In the genomic region with DNA sequence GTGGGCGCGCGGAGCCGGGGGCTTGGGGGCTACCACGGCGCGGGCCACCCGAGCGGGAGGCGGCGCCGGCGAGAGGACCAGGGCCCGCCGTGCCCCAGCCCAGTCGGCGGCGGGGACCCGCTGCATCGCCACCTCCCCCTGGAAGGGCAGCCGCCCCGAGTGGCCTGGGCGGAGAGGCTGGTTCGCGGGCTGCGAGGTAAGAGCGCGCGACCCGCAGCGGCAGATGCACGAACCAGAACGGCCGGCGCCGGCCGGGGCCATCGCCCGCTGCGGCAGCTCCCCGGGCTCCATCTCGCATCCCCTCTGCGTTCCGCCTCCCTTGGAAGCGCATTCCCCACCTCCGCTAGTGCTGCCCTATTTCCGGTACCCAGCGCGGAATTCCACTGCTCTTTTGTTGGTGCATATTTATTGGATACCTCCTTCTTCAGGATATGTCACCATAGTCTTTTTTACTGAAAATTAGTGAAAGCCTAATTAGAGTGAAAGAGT, we compare ENCODE assay signal across 8 cellular contexts. TPM values are rescaled to one million over a fixed set of nuclear protein-coding genes. Genes with fewer than 3 reads are reported as not detected.
A peak's percentile ranks its signal among the peaks of the same experiment; 100 is the strongest.
DNase-seq lines count a peak whose midpoint lies in the region; ATAC-seq, FAIRE-seq and TF ChIP-seq lines count a peak whose summit lies in the region.

No MANE protein-coding gene starts in this region.

- DNase-seq in COR-L47 (lab: John Stamatoyannopoulos, UW), result peak; percentile 41
- peak; percentile 40 for DNase-seq in GM19239 (ENCODE audit: insufficient read length, low spot score)
- peak; percentile 12 to 38 for DNase-seq in PC-9
- DNase-seq in ascending aorta (ENCODE audit: low spot score in 2 of 2), result peak in 1 of 2 donors; percentile 71
- peak; percentile 50 to 76 (median 74) for DNase-seq in right cardiac atrium
- peak; percentile 83 for DNase-seq in posterior vena cava (ENCODE audit: low spot score)

- peaks cover 33% of the 10 kb centered on the region for H3K79me2 ChIP-seq in PC-9 (ENCODE audit: low read depth)

- H3K9me3 ChIP-seq in PC-9 (ENCODE audit: insufficient read depth, low read depth), result no peaks in the 10 kb centered on the region
- no peaks in the 10 kb centered on the region for H3K9me3 ChIP-seq in ascending aorta
- H3K9me3 ChIP-seq in right cardiac atrium (ENCODE audit: control insufficient read depth, low read length), result no peaks in the 10 kb centered on the region

- BruUV-seq in PC-9 (replicated peaks; lab: Mats Ljungman, UMichigan), result no TSS peak

- no peaks in the 10 kb centered on the region for H3F3A ChIP-seq in PC-9 (ENCODE audit: insufficient read depth, low read depth)

- H3K4me2 ChIP-seq in PC-9, result peak overlapping the region; percentile 86

- H3K4me1 ChIP-seq in PC-9 (replicated peaks; ENCODE audit: insufficient read depth) (peaks cover 13% of the 10 kb centered on the region), ascending aorta (peaks cover 0 to 29% of the 10 kb centered on the region in 2 donors), right cardiac atrium (ENCODE audit: control insufficient read depth, insufficient read depth, low read length) (peaks cover 3% of the 10 kb centered on the region)

- H3K4me3 ChIP-seq in PC-9 (peak overlapping the region; percentile 74), ascending aorta (peak overlapping the region; percentile 90 to 96), right cardiac atrium (ENCODE audit: low read length) (peak overlapping the region; percentile 67)

- CTCF ChIA-PET in PC-9 (lab: Charles Lee), result interaction anchor here (1.0 kb wide), 1 partner anchor 25 kb away, joined by 8 read pairs; no protein-coding TSS in a partner anchor

- H3K27me3 ChIP-seq in PC-9 (ENCODE audit: insufficient read depth, low read depth), result no peaks in the 10 kb centered on the region
- H3K27me3 ChIP-seq in ascending aorta, result no peaks in the 10 kb centered on the region
- no peaks in the 10 kb centered on the region for H3K27me3 ChIP-seq in right cardiac atrium (ENCODE audit: control insufficient read depth, insufficient read depth)

- intact Hi-C loops in PC-9 (cut with micrococcal nuclease; ENCODE audit: unreplicated experiment) (no loop called here), ascending aorta (cut with DNase I) (no loop called here), right cardiac atrium (cut with DNase I) (no loop called here), posterior vena cava (cut with DNase I) (no loop called here)

- POLR2A ChIA-PET in PC-9 (lab: Charles Lee; ENCODE audit: unreplicated experiment), result interaction anchor here (0.6 kb wide), 1 partner anchor 348 kb away, joined by 4 read pairs; no protein-coding TSS in a partner anchor

- WGBS in right cardiac atrium, result under 1% methylated on average over 48 of the region's 49 CpGs

- FAIRE-seq in GM19239 (lab: Jason Lieb, UNC), result no peak

- H3K27ac ChIP-seq in PC-9, result no peak overlapping the region
- peak overlapping the region; percentile 94 to 98 for H3K27ac ChIP-seq in ascending aorta
- peak overlapping the region; percentile 22 for H3K27ac ChIP-seq in right cardiac atrium (ENCODE audit: low read length)

- no peaks in the 10 kb centered on the region for H3K36me3 ChIP-seq in PC-9 (ENCODE audit: low read depth)
- no peaks in the 10 kb centered on the region for H3K36me3 ChIP-seq in ascending aorta

- ATAC-seq in HG03196 (IDR thresholded peaks at IDR 0.05; ENCODE audit: unreplicated experiment) (peak; percentile 23), right cardiac atrium (peak; percentile 50 to 57), GM21528 (IDR thresholded peaks at IDR 0.05; ENCODE audit: low FRiP score, unreplicated experiment) (no peak)

- H4K20me1 ChIP-seq in PC-9 (ENCODE audit: insufficient read depth), result no peaks in the 10 kb centered on the region

- peak overlapping the region; percentile 69 for H2AFZ ChIP-seq in PC-9

- TF ChIP-seq CTCF in PC-9 (conservative IDR thresholded peaks at IDR 0.05) (no peak), ascending aorta (IDR thresholded peaks at IDR 0.05) (no peak)

- H3K9me2 ChIP-seq in PC-9 (ENCODE audit: insufficient read depth), result no peaks in the 10 kb centered on the region

RNA-seq across cellular contexts. Expression of a gene that starts 0.7 kb away (rescaled TPM):
- total RNA-seq in PC-9 (2021), result 10.2 and 16.3 TPM in 2 replicates
- total RNA-seq in ascending aorta, result 119 TPM
- total RNA-seq in right cardiac atrium, result 10 to 100 TPM; 17.5 to 22.6 (median 20.9) TPM
- 10.3 TPM for polyA plus RNA-seq in right cardiac atrium
- 10 to 100 TPM; 58.1 to 93.8 TPM for total RNA-seq in posterior vena cava

RNA-seq across cellular contexts. Expression of a gene that starts 32.7 kb away (rescaled TPM):
- total RNA-seq in PC-9 (2021) (212 and 249 TPM in 2 replicates), ascending aorta (0.75 TPM), right cardiac atrium (10 to 100 TPM in 2 of 4 donors, 1 to 10 TPM in 2; 3.1 to 38.8 (median 19.2) TPM), posterior vena cava (100 to 1,000 TPM; 179 to 553 TPM)
- 20.9 TPM for polyA plus RNA-seq in right cardiac atrium
